ENCODE assay signal across 8 cellular contexts in the genomic region with DNA sequence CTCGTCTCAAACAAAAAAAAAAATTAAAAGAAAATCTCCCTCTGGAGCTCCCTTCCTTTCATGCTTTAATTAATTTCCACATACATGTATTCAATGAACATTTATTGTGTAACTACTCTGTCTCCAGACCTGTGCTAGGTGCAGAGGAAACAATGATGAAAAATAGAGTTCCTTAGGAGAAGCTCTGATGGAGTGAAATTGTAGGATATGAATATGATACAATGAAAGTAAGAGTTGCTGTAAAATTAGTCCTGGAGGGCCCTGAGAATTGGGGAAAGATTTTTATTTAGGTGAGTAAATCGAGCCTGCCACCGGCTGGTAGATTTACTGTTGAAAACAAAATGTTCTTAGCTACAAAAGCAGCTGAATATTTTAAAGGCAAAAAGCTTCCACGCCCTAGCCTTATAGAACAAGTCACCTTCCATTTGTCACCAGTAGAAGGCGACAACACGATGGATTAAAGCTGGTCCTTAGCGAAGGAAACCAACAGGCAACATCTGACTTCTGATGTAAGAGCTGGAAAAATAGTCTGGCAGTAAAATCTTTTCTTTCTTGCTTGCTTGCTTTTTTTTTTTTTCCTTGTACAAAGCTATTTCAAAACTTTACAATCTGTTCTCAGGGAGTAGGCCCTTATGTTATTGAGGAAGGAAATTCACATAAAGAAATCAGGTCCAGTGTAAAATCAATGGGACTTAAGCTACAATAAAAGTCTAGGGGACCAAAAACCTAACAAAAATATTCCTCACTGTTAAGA.
DNase-seq lines count a peak whose midpoint lies in the region; ATAC-seq, FAIRE-seq and TF ChIP-seq lines count a peak whose summit lies in the region.

No MANE protein-coding gene starts in this region.

- H3K36me3 ChIP-seq in HAP-1 (replicated peaks) (no peaks in the 10 kb centered on the region), transverse colon (no peaks in the 10 kb centered on the region)

- H3K4me1 ChIP-seq in HAP-1 (no peaks in the 10 kb centered on the region), transverse colon (peaks cover 0 to 16% (median 5%) of the 10 kb centered on the region in 4 donors)

- intact Hi-C loops in transverse colon (cut with DNase I; ENCODE audit: low total_unique reads), result loop anchor here (10.0 kb wide), 1 partner anchor 83 kb away; a partner anchor contains a TSS

- 13 to 19% methylated on average over 4 to 7 of the region's 7 CpGs for WGBS in transverse colon (ENCODE audit: low coverage in 1 of 2), 2 donors

- H3K4me3 ChIP-seq in HAP-1 (no peak overlapping the region), transverse colon (no peak overlapping the region)

- TF ChIP-seq CTCF in transverse colon (IDR thresholded peaks at IDR 0.05), result peak; percentile 68 to 90 (median 79)

- TF ChIP-seq EP300 in transverse colon (IDR thresholded peaks at IDR 0.05; ENCODE audit: low read depth), result no peak

- no peaks in the 10 kb centered on the region for H3K4me1 Mint-ChIP-seq in activated CD8-positive, alpha-beta memory T cell treated with anti-CD3 and anti-CD28 coated beads, Interleukin-2, amount 10 ng/mL, durations not matched to agents 7 days and 5 days
- H3K4me1 Mint-ChIP-seq in memory B cell, result peaks cover 2% of the 10 kb centered on the region

- CTCF ChIA-PET in activated CD8-positive, alpha-beta memory T cell treated with anti-CD3 and anti-CD28 coated beads, Interleukin-2, amount 10 ng/mL, durations not matched to agents 7 days and 5 days (lab: Charles Lee), result interaction anchor here (0.7 to 3.2 kb wide), 14 partner anchors 9 to 1025 kb away, joined by 3 to 18 read pairs (median 4); no protein-coding TSS in a partner anchor

- in situ Hi-C loops in HAP-1 (cut with MboI; ENCODE audit: low sequenced_read_pairs) (no loop called here), transverse colon (cut with MboI; ENCODE audit: low pct_ligation_motif_present in 1 of 4, low pct_unique_long_range_greater_than_20kb in 1 of 4, low sequenced_read_pairs in 3 of 4) (loop anchor here (10.0 to 25.0 kb wide), 5 partner anchors 220 to 545 kb away; no protein-coding TSS in a partner anchor)

- H3K9me3 ChIP-seq in HAP-1 (no peaks in the 10 kb centered on the region), transverse colon (no peaks in the 10 kb centered on the region)

- FAIRE-seq in endometrium (lab: Jason Lieb, UNC), result peak; percentile 98

- H3K27me3 ChIP-seq in HAP-1 (ENCODE audit: low read depth) (peaks cover 2% of the 10 kb centered on the region; the same call in 1 of the 2 replicates), transverse colon (no peaks in the 10 kb centered on the region)

- no peak for ATAC-seq in activated CD8-positive, alpha-beta memory T cell treated with anti-CD3 and anti-CD28 coated beads, Interleukin-2, amount 10 ng/mL, durations not matched to agents 7 days and 5 days
- ATAC-seq in SK-N-SH treated with all-trans-retinoic acid at 6 μM for 48 hours (peak; percentile 98), memory B cell (ENCODE audit: low read depth) (peak; percentile 70)

- TF ChIP-seq POLR2A in transverse colon (IDR thresholded peaks at IDR 0.05), result no peak

- no peaks in the 10 kb centered on the region for H3K9me3 Mint-ChIP-seq in activated CD8-positive, alpha-beta memory T cell treated with anti-CD3 and anti-CD28 coated beads, Interleukin-2, amount 10 ng/mL, durations not matched to agents 7 days and 5 days (ENCODE audit: low read depth)
- no peaks in the 10 kb centered on the region for H3K9me3 Mint-ChIP-seq in memory B cell

- peak; percentile 43 for DNase-seq in activated CD8-positive, alpha-beta memory T cell treated with anti-CD3 and anti-CD28 coated beads, Interleukin-2, amount 10 ng/mL, durations not matched to agents 7 days and 5 days
- DNase-seq in activated CD8-positive, alpha-beta memory T cell treated with anti-CD3 and anti-CD28 coated beads, Interleukin-2, amount 50 U/mL, for 4 hours, result no peak
- DNase-seq in HAP-1 (ENCODE audit: low spot score in 2 of 2) (peak; percentile 61 to 63), NCI-H1105 treated with DMSO at 0.1 percent for 48 hours (lab: John Stamatoyannopoulos, UW) (peak; percentile 70), memory B cell (ENCODE audit: low spot score in 2 of 2) (peak; percentile 28 to 42), transverse colon (peak; percentile 62)

- H3K4me3 Mint-ChIP-seq in activated CD8-positive, alpha-beta memory T cell treated with anti-CD3 and anti-CD28 coated beads, Interleukin-2, amount 10 ng/mL, durations not matched to agents 7 days and 5 days, result no peak overlapping the region
- H3K4me3 Mint-ChIP-seq in memory B cell, result no peak overlapping the region

- peak overlapping the region; percentile 38 to 54 (median 49) for H3K27ac ChIP-seq in transverse colon

- H3K27ac Mint-ChIP-seq in activated CD8-positive, alpha-beta memory T cell treated with anti-CD3 and anti-CD28 coated beads, Interleukin-2, amount 10 ng/mL, durations not matched to agents 7 days and 5 days, result no peak overlapping the region
- no peak overlapping the region for H3K27ac Mint-ChIP-seq in memory B cell

- H3K27me3 Mint-ChIP-seq in activated CD8-positive, alpha-beta memory T cell treated with anti-CD3 and anti-CD28 coated beads, Interleukin-2, amount 10 ng/mL, durations not matched to agents 7 days and 5 days, result peaks cover 3% of the 10 kb centered on the region
- peaks cover 2% of the 10 kb centered on the region for H3K27me3 Mint-ChIP-seq in memory B cell

- no peaks in the 10 kb centered on the region for H3K36me3 Mint-ChIP-seq in activated CD8-positive, alpha-beta memory T cell treated with anti-CD3 and anti-CD28 coated beads, Interleukin-2, amount 10 ng/mL, durations not matched to agents 7 days and 5 days
- H3K36me3 Mint-ChIP-seq in memory B cell, result peaks cover under 1% of the 10 kb centered on the region

TF ChIP-seq in SK-N-SH treated with all-trans-retinoic acid at 6 μM for 48 hours, 23 proteins besides CTCF, POLR2A, EP300 and RAD21:
- TF ChIP-seq, protein P1, sequence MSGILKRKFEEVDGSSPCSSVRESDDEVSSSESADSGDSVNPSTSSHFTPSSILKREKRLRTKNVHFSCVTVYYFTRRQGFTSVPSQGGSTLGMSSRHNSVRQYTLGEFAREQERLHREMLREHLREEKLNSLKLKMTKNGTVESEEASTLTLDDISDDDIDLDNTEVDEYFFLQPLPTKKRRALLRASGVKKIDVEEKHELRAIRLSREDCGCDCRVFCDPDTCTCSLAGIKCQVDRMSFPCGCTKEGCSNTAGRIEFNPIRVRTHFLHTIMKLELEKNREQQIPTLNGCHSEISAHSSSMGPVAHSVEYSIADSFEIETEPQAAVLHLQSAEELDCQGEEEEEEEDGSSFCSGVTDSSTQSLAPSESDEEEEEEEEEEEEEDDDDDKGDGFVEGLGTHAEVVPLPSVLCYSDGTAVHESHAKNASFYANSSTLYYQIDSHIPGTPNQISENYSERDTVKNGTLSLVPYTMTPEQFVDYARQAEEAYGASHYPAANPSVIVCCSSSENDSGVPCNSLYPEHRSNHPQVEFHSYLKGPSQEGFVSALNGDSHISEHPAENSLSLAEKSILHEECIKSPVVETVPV (CRISPR knock-in tag; IDR thresholded peaks at IDR 0.05), result no peak
- TF ChIP-seq ZC3H10 (CRISPR knock-in tag; IDR thresholded peaks at IDR 0.05) (no peak), RARB (CRISPR knock-in tag; IDR thresholded peaks at IDR 0.05) (no peak), TCF4 (CRISPR knock-in tag; IDR thresholded peaks at IDR 0.05; ENCODE audit: borderline replicate concordance) (no peak), PPARA (CRISPR knock-in tag; IDR thresholded peaks at IDR 0.05; ENCODE audit: borderline replicate concordance) (no peak), ISL1 (CRISPR knock-in tag; IDR thresholded peaks at IDR 0.05) (no peak), ESRRG (CRISPR knock-in tag; IDR thresholded peaks at IDR 0.05) (no peak), GLIS3 (CRISPR knock-in tag; IDR thresholded peaks at IDR 0.05) (no peak), BACH2 (CRISPR knock-in tag; IDR thresholded peaks at IDR 0.05; ENCODE audit: borderline replicate concordance) (no peak), TOX (CRISPR knock-in tag; IDR thresholded peaks at IDR 0.05; ENCODE audit: borderline replicate concordance) (no peak), ZFP3 (CRISPR knock-in tag; IDR thresholded peaks at IDR 0.05) (no peak)
- TF ChIP-seq, protein P2, sequence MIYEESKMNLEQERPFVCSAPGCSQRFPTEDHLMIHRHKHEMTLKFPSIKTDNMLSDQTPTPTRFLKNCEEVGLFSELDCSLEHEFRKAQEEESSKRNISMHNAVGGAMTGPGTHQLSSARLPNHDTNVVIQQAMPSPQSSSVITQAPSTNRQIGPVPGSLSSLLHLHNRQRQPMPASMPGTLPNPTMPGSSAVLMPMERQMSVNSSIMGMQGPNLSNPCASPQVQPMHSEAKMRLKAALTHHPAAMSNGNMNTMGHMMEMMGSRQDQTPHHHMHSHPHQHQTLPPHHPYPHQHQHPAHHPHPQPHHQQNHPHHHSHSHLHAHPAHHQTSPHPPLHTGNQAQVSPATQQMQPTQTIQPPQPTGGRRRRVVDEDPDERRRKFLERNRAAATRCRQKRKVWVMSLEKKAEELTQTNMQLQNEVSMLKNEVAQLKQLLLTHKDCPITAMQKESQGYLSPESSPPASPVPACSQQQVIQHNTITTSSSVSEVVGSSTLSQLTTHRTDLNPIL (CRISPR knock-in tag; IDR thresholded peaks at IDR 0.05; ENCODE audit: low read depth), result no peak
- TF ChIP-seq, protein P3, sequence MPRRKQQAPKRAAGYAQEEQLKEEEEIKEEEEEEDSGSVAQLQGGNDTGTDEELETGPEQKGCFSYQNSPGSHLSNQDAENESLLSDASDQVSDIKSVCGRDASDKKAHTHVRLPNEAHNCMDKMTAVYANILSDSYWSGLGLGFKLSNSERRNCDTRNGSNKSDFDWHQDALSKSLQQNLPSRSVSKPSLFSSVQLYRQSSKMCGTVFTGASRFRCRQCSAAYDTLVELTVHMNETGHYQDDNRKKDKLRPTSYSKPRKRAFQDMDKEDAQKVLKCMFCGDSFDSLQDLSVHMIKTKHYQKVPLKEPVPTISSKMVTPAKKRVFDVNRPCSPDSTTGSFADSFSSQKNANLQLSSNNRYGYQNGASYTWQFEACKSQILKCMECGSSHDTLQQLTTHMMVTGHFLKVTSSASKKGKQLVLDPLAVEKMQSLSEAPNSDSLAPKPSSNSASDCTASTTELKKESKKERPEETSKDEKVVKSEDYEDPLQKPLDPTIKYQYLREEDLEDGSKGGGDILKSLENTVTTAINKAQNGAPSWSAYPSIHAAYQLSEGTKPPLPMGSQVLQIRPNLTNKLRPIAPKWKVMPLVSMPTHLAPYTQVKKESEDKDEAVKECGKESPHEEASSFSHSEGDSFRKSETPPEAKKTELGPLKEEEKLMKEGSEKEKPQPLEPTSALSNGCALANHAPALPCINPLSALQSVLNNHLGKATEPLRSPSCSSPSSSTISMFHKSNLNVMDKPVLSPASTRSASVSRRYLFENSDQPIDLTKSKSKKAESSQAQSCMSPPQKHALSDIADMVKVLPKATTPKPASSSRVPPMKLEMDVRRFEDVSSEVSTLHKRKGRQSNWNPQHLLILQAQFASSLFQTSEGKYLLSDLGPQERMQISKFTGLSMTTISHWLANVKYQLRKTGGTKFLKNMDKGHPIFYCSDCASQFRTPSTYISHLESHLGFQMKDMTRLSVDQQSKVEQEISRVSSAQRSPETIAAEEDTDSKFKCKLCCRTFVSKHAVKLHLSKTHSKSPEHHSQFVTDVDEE (CRISPR knock-in tag; IDR thresholded peaks at IDR 0.05), result no peak
